ENCODE assay signal across 15 cellular contexts in the genomic region with DNA sequence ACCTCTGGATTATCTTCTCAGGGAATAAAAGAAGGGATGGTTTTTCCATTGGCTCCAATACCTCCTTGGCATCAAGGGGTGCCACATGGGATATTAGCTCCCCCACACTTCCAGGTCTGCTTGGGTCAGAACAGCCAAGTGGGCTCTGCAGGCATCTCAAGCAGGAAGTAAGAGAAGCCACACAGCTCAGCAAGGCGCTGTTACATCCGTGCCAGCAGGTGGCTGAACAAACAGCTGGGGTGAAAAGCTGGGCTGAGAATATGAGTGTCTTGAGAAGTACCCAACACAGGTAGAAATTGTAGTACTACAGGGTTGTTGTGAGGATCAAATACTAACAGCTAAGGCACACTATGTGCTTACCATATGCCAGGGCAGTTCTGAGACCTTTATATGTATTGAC.
"Had no signal": no experiment of that assay in that cellular context is flagged by ENCODE, and none has a peak within 500 bp of the region (broad histone marks: within the 10 kb centered on the region; RNA-seq: fewer than 3 reads in every experiment).

No MANE protein-coding gene starts in this region.

- H3K4me1 ChIP-seq: upper lobe of right lung had no signal

- H3K9me3 Mint-ChIP-seq: activated naive CD4-positive, alpha-beta T cell treated with anti-CD3 and anti-CD28 coated beads, Interleukin-2, amount 50 U/mL, for 72 hours had no signal

- H3K27ac ChIP-seq: esophagus muscularis mucosa, upper lobe of right lung had no signal

- H3K36me3 ChIP-seq: upper lobe of right lung had no signal

- H3K27ac Mint-ChIP-seq: activated naive CD4-positive, alpha-beta T cell treated with anti-CD3 and anti-CD28 coated beads, Interleukin-2, amount 50 U/mL, for 72 hours; naive thymus-derived CD8-positive, alpha-beta T cell; stimulated activated naive CD8-positive, alpha-beta T cell treated with anti-CD3 and anti-CD28 coated beads, Interleukin-15, Interleukin-2, amounts not matched to agents 100 ng/mL and 50 ng/mL, for 24 hours had no signal

- H3K4me3 ChIP-seq: esophagus muscularis mucosa, lung, upper lobe of right lung had no signal

- DNase-seq: activated CD4-positive, alpha-beta T cell treated with anti-CD3 and anti-CD28 coated beads, Interleukin-2, amount 50 U/mL, for 4 hours; activated CD4-positive, CD25-positive, alpha-beta regulatory T cell treated with anti-CD3 and anti-CD28 coated beads, Interleukin-2, amount 50 U/mL, for 72 hours; activated effector memory CD4-positive, alpha-beta T cell treated with anti-CD3 and anti-CD28 coated beads, Interleukin-2, amount 50 U/mL, for 16 hours; activated T-cell treated with anti-CD3 and anti-CD28 coated beads, Interleukin-2, amount 50 U/mL, for 4 hours; cerebellar nuclear complex; left colon; naive thymus-derived CD8-positive, alpha-beta T cell; posterior cingulate gyrus; stimulated activated CD4-positive, alpha-beta T cell treated with anti-CD3 and anti-CD28 coated beads, Interleukin-15, amount 100 ng/mL, for 24 hours; stimulated activated CD4-positive, alpha-beta T cell treated with anti-CD3 and anti-CD28 coated beads, Interleukin-4, amount 100 ng/mL, for 24 hours; upper lobe of right lung had no signal

- H3K4me1 Mint-ChIP-seq: naive thymus-derived CD8-positive, alpha-beta T cell had no signal

- H3K4me3 Mint-ChIP-seq: activated T-cell treated with anti-CD3 and anti-CD28 coated beads, Interleukin-2, amount 50 U/mL, for 4 hours; naive thymus-derived CD8-positive, alpha-beta T cell; stimulated activated naive CD8-positive, alpha-beta T cell treated with anti-CD3 and anti-CD28 coated beads, Interleukin-15, Interleukin-2, amounts not matched to agents 100 ng/mL and 50 ng/mL, for 24 hours had no signal

- H3K36me3 Mint-ChIP-seq: activated naive CD4-positive, alpha-beta T cell treated with anti-CD3 and anti-CD28 coated beads, Interleukin-2, amount 50 U/mL, for 72 hours had no signal

- H3K27me3 ChIP-seq: esophagus muscularis mucosa, upper lobe of right lung had no signal

- H3K27me3 Mint-ChIP-seq: stimulated activated naive CD8-positive, alpha-beta T cell treated with anti-CD3 and anti-CD28 coated beads, Interleukin-15, Interleukin-2, amounts not matched to agents 100 ng/mL and 50 ng/mL, for 24 hours had no signal

- ATAC-seq: activated naive CD4-positive, alpha-beta T cell treated with anti-CD3 and anti-CD28 coated beads, Interleukin-2, amount 50 U/mL, for 72 hours; activated T-cell treated with anti-CD3 and anti-CD28 coated beads, Interleukin-2, amount 50 U/mL, for 4 hours; left colon; naive thymus-derived CD8-positive, alpha-beta T cell; upper lobe of right lung had no signal

- H3K9me3 ChIP-seq: esophagus muscularis mucosa, upper lobe of right lung had no signal
